In genomic region chr5:1564182-1564748, GRCh38 we compare ENCODE assay signal across 1 cellular context.
A peak's percentile ranks its signal among the peaks of the same experiment; 100 is the strongest.
TF ChIP-seq lines count a peak whose summit lies in the region.

No MANE protein-coding gene starts in this region.

TF ChIP-seq in HepG2, 621 proteins besides CTCF, POLR2A, EP300 and RAD21 (continued from another document and continues in another):
- no peak for TF ChIP-seq ZNF407 (CRISPR knock-in tag; IDR thresholded peaks at IDR 0.05; ENCODE audit: not compliant biosample characterization)
- TF ChIP-seq FOSL2 (CRISPR knock-in tag; IDR thresholded peaks at IDR 0.05): peak; percentile 70
- TF ChIP-seq ESRRA (CRISPR knock-in tag; IDR thresholded peaks at IDR 0.05; ENCODE audit: low read depth): no peak
- 0 out of 2 replicates have a peak, but pooled peaks have one; percentile 8 for TF ChIP-seq MLX (CRISPR knock-in tag; IDR thresholded peaks at IDR 0.05)
- TF ChIP-seq ZSCAN9 (CRISPR knock-in tag; IDR thresholded peaks at IDR 0.05; ENCODE audit: borderline replicate concordance): peak; percentile 59; the same call in 1 of the 2 replicates
- TF ChIP-seq ZNF644 (CRISPR knock-in tag; IDR thresholded peaks at IDR 0.05; ENCODE audit: low read depth): 0 out of 2 replicates have a peak, but pooled peaks have one; percentile 18
- no peak for TF ChIP-seq ATF7-NPFF (CRISPR knock-in tag; IDR thresholded peaks at IDR 0.05; ENCODE audit: low read depth)
- TF ChIP-seq ZNF10 (CRISPR knock-in tag; IDR thresholded peaks at IDR 0.05; ENCODE audit: borderline replicate concordance, low read depth): no peak
- TF ChIP-seq ZNF260 (CRISPR knock-in tag; IDR thresholded peaks at IDR 0.05; ENCODE audit: borderline replicate concordance, low read depth): no peak
- no peak for TF ChIP-seq SUZ12 (IDR thresholded peaks at IDR 0.05; ENCODE audit: low read depth, low read length)
- peak; percentile 34; the same call in 1 of the 2 replicates for TF ChIP-seq ZMAT3 (CRISPR knock-in tag; conservative IDR thresholded peaks at IDR 0.05)
- TF ChIP-seq USF2 (IDR thresholded peaks at IDR 0.05; ENCODE audit: low read depth, low read length): no peak
- no peak for TF ChIP-seq USF2 (CRISPR knock-in tag; IDR thresholded peaks at IDR 0.05; ENCODE audit: borderline replicate concordance)
- peak; percentile 34 for TF ChIP-seq ZSCAN21 (CRISPR knock-in tag; IDR thresholded peaks at IDR 0.05; ENCODE audit: borderline replicate concordance)
- TF ChIP-seq SMAD1 (CRISPR knock-in tag; IDR thresholded peaks at IDR 0.05; ENCODE audit: borderline replicate concordance, low read depth): 0 out of 2 replicates have a peak, but pooled peaks have one; percentile 74
- TF ChIP-seq SMC3 (IDR thresholded peaks at IDR 0.05; ENCODE audit: low read length): no peak
- TF ChIP-seq IRF2 (CRISPR knock-in tag; IDR thresholded peaks at IDR 0.05): peak; percentile 41; the same call in 1 of the 2 replicates
- peak; percentile 55 for TF ChIP-seq DRAP1 (CRISPR knock-in tag; IDR thresholded peaks at IDR 0.05)
- peak; percentile 52 for TF ChIP-seq CREM (IDR thresholded peaks at IDR 0.05)
- no peak for TF ChIP-seq CREM (CRISPR knock-in tag; IDR thresholded peaks at IDR 0.05)
- TF ChIP-seq ZNF234 (CRISPR knock-in tag; conservative IDR thresholded peaks at IDR 0.05): no peak; the same call in 1 of the 2 replicates
- no peak for TF ChIP-seq ZSCAN22 (CRISPR knock-in tag; IDR thresholded peaks at IDR 0.05)
- TF ChIP-seq ZNF891 (CRISPR knock-in tag; IDR thresholded peaks at IDR 0.05): peak; percentile 37; the same call in 1 of the 2 replicates
- TF ChIP-seq ZNF557 (CRISPR knock-in tag; IDR thresholded peaks at IDR 0.05): no peak
- 0 out of 2 replicates have a peak, but pooled peaks have one; percentile 58 for TF ChIP-seq HMG20A (CRISPR knock-in tag; IDR thresholded peaks at IDR 0.05; ENCODE audit: borderline replicate concordance)
- 0 out of 2 replicates have a peak, but pooled peaks have one; percentile 17 for TF ChIP-seq ZNF629 (CRISPR knock-in tag; conservative IDR thresholded peaks at IDR 0.05)
- TF ChIP-seq ZNF790 (CRISPR knock-in tag; IDR thresholded peaks at IDR 0.05; ENCODE audit: borderline replicate concordance): no peak
- TF ChIP-seq ZNF331 (CRISPR knock-in tag; IDR thresholded peaks at IDR 0.05): peak; percentile 11; the same call in 1 of the 2 replicates
- TF ChIP-seq TBX2 (CRISPR knock-in tag; IDR thresholded peaks at IDR 0.05; ENCODE audit: borderline replicate concordance): peak; percentile 32; the same call in 1 of the 2 replicates
- no peak for TF ChIP-seq NFIC (IDR thresholded peaks at IDR 0.05; ENCODE audit: low read length)
- 0 out of 2 replicates have a peak, but pooled peaks have one; percentile 15 for TF ChIP-seq NFYC (CRISPR knock-in tag; IDR thresholded peaks at IDR 0.05)
- TF ChIP-seq MYC (CRISPR knock-in tag; IDR thresholded peaks at IDR 0.05; ENCODE audit: borderline replicate concordance): peak; percentile 43; the same call in 1 of the 2 replicates
- no peak for TF ChIP-seq TEF (CRISPR knock-in tag; IDR thresholded peaks at IDR 0.05)
- no peak for TF ChIP-seq FUBP1 (CRISPR knock-in tag; IDR thresholded peaks at IDR 0.05; ENCODE audit: borderline replicate concordance)
- TF ChIP-seq HMGXB3 (CRISPR knock-in tag; IDR thresholded peaks at IDR 0.05; ENCODE audit: borderline replicate concordance): peak; percentile 42; the same call in 1 of the 2 replicates
- 0 out of 2 replicates have a peak, but pooled peaks have one; percentile 46 for TF ChIP-seq ZNF792 (CRISPR knock-in tag; IDR thresholded peaks at IDR 0.05)
- TF ChIP-seq RFXANK (CRISPR knock-in tag; IDR thresholded peaks at IDR 0.05): 0 out of 2 replicates have a peak, but pooled peaks have one; percentile 43
- peak; percentile 62; the same call in 1 of the 2 replicates for TF ChIP-seq NRL (CRISPR knock-in tag; IDR thresholded peaks at IDR 0.05; ENCODE audit: borderline replicate concordance)
- no peak for TF ChIP-seq SETDB1 (CRISPR knock-in tag; IDR thresholded peaks at IDR 0.05; ENCODE audit: borderline replicate concordance)
- peak; percentile 80; the same call in 1 of the 2 replicates for TF ChIP-seq ZNF614 (CRISPR knock-in tag; IDR thresholded peaks at IDR 0.05; ENCODE audit: borderline replicate concordance)
- 0 out of 2 replicates have a peak, but pooled peaks have one; percentile 49 for TF ChIP-seq ZNF230 (CRISPR knock-in tag; IDR thresholded peaks at IDR 0.05)
- TF ChIP-seq MED13 (CRISPR knock-in tag; IDR thresholded peaks at IDR 0.05): 0 out of 2 replicates have a peak, but pooled peaks have one; percentile 32
- peak; percentile 31; the same call in 1 of the 2 replicates for TF ChIP-seq DNMT3B (CRISPR knock-in tag; conservative IDR thresholded peaks at IDR 0.05)
